In genomic region chr9:72948906-72949582, GRCh38 we compare ENCODE assay signal across 1 cellular context.
TF ChIP-seq lines count a peak whose summit lies in the region.

No MANE protein-coding gene starts in this region.

TF ChIP-seq in liver, 16 proteins besides CTCF, POLR2A, EP300 and RAD21:
- TF ChIP-seq RXRA (IDR thresholded peaks at IDR 0.05) (no peak), HNF4A (conservative IDR thresholded peaks at IDR 0.05) (peak; percentile 38 to 42)
TF ChIP-seq in liver: peak in this region for 1.
